ENCODE assay signal across 17 cellular contexts in genomic region chr10:121830101-121830500, GRCh38.
A peak's percentile ranks its signal among the peaks of the same experiment; 100 is the strongest.
DNase-seq lines count a peak whose midpoint lies in the region; ATAC-seq and TF ChIP-seq lines count a peak whose summit lies in the region.
"Had no signal": no experiment of that assay in that cellular context is flagged by ENCODE, and none has a peak within 500 bp of the region (broad histone marks: within the 10 kb centered on the region; RNA-seq: fewer than 3 reads in every experiment).

No MANE protein-coding gene starts in this region.

- TF ChIP-seq CTCF in HEK293 (tag by site-specific recombination; IDR thresholded peaks at IDR 0.05) (no peak), heart left ventricle (IDR thresholded peaks at IDR 0.05) (no peak)

- no peaks in the 10 kb centered on the region for H3K27me3 ChIP-seq in heart left ventricle
- H3K27me3 ChIP-seq in right cardiac atrium (ENCODE audit: control insufficient read depth, insufficient read depth): no peaks in the 10 kb centered on the region
- H3K27me3 ChIP-seq in MG63: no peaks in the 10 kb centered on the region
- H3K27me3 ChIP-seq: BE2C had no signal

- H3K9me3 ChIP-seq in HEK293 (ENCODE audit: control insufficient read depth, insufficient read depth, low read depth, low read length) (no peaks in the 10 kb centered on the region), heart left ventricle (no peaks in the 10 kb centered on the region), right cardiac atrium (ENCODE audit: control insufficient read depth, low read length) (no peaks in the 10 kb centered on the region), MG63 (no peaks in the 10 kb centered on the region)
- H3K9me3 ChIP-seq: A549, BE2C had no signal

- ATAC-seq in heart left ventricle: peak; percentile 49 to 94 (median 91)
- ATAC-seq in right cardiac atrium: peak; percentile 41 to 74
- no peak for ATAC-seq in HG02938 (IDR thresholded peaks at IDR 0.05; ENCODE audit: unreplicated experiment)
- ATAC-seq: A549; CD8-positive, alpha-beta T cell; HepG2 had no signal

- H3K4me1 ChIP-seq in HEK293 (ENCODE audit: control insufficient read depth, insufficient read depth, low read length): peaks cover 36% of the 10 kb centered on the region
- H3K4me1 ChIP-seq in heart left ventricle: peaks cover 0 to 8% (median 0%) of the 10 kb centered on the region in 12 donors
- H3K4me1 ChIP-seq in right cardiac atrium (ENCODE audit: control insufficient read depth, insufficient read depth, low read length): no peaks in the 10 kb centered on the region
- H3K4me1 ChIP-seq: BE2C had no signal

- intact Hi-C loops in heart left ventricle (cut with DNase I) (loop anchor here in 1 of 10 donors (5.0 kb wide), 1 partner anchor 62 kb away; no protein-coding TSS in a partner anchor), right cardiac atrium (cut with DNase I) (no loop called here)

- CTCF ChIA-PET in HEK293 (lab: Yijun Ruan, JAX): no interaction called here

- no peak for TF ChIP-seq POLR2A in heart left ventricle (IDR thresholded peaks at IDR 0.05)

- POLR2A ChIA-PET in HEK293 (lab: Yijun Ruan, JAX): no interaction called here

- H3K27ac ChIP-seq in HEK293 (ENCODE audit: extremely low read depth, low read depth, low read length): no peak overlapping the region
- H3K27ac ChIP-seq in heart left ventricle: peak overlapping the region in 5 of 12 donors; percentile 7 to 33 (median 23)
- peak overlapping the region; percentile 42 for H3K27ac ChIP-seq in right cardiac atrium (ENCODE audit: low read length)
- H3K27ac ChIP-seq: A549 had no signal

- peak; percentile 36 for DNase-seq in D341Med (ENCODE audit: low spot score)
- DNase-seq in heart left ventricle: no peak
- no peak for DNase-seq in right cardiac atrium
- DNase-seq in MG63: no peak
- DNase-seq in cortex of kidney (lab: John Stamatoyannopoulos, UW): no peak
- DNase-seq: BE2C; CD8-positive, alpha-beta T cell; COR-L47; DND-41; GDM1; GOT3; H9; HFFc6 had no signal

- H3K4me3 ChIP-seq in HEK293 (ENCODE audit: low read depth, low read length) (no peak overlapping the region), heart left ventricle (no peak overlapping the region), right cardiac atrium (ENCODE audit: low read length) (no peak overlapping the region), MG63 (no peak overlapping the region)
- H3K4me3 ChIP-seq: A549 had no signal

- H3K36me3 ChIP-seq in HEK293 (ENCODE audit: control insufficient read depth in 2 of 2, insufficient read depth in 1 of 2, low read length in 2 of 2) (peaks cover 5 to 8% of the 10 kb centered on the region in 2 experiments; a peak in 2 of 3 replicates), heart left ventricle (peaks cover 0 to 32% (median 24%) of the 10 kb centered on the region in 9 donors), MG63 (no peaks in the 10 kb centered on the region; the same call in none of the 2 replicates)

- WGBS in heart left ventricle, 4 donors: 73 to 80% (median 75%) methylated on average over 2 of the region's 2 CpGs
- 78% methylated on average over 2 of the region's 2 CpGs for WGBS in right cardiac atrium

TF ChIP-seq in HEK293, 187 proteins besides CTCF, POLR2A, EP300 and RAD21:
- TF ChIP-seq SETDB1 (IDR thresholded peaks at IDR 0.05; ENCODE audit: insufficient read length, low read length) (peak; percentile 64), ZNF416 (tag by site-specific recombination; IDR thresholded peaks at IDR 0.05) (no peak), ZBTB17 (tag by site-specific recombination; IDR thresholded peaks at IDR 0.05) (peak; percentile 42; the same call in 1 of the 2 replicates), ZNF18 (tag by site-specific recombination; IDR thresholded peaks at IDR 0.05) (peak; percentile 78)
